In genomic region chr9:80964374-80964773, GRCh38 we compare ENCODE assay signal across 19 cellular contexts.
"Had no signal": no experiment of that assay in that cellular context is flagged by ENCODE, and none has a peak within 500 bp of the region (broad histone marks: within the 10 kb centered on the region; RNA-seq: fewer than 3 reads in every experiment).

No MANE protein-coding gene starts in this region.

- DNase-seq: activated CD4-positive, alpha-beta T cell treated with anti-CD3 and anti-CD28 coated beads for 36 hours; activated CD4-positive, alpha-beta T cell treated with anti-CD3 and anti-CD28 coated beads, Interleukin-2, amount 50 U/mL, for 48 hours; activated naive CD8-positive, alpha-beta T cell treated with anti-CD3 and anti-CD28 coated beads for 36 hours; activated T-cell treated with anti-CD3 and anti-CD28 coated beads for 4 hours; amniotic stem cell; effector CD8-positive, alpha-beta T cell; gastrocnemius medialis; heart left ventricle; kidney; left ventricle myocardium superior; stimulated activated CD4-positive, alpha-beta T cell treated with anti-CD3 and anti-CD28 coated beads, Interleukin-2, amount 100 ng/mL, for 24 hours; stimulated activated naive CD8-positive, alpha-beta T cell treated with anti-CD3 and anti-CD28 coated beads, Interleukin-15, Interleukin-2, amounts not matched to agents 100 U/mL and 50 U/mL, for 24 hours; substantia nigra; tibial artery had no signal

- H3K27me3 ChIP-seq: cardiac muscle cell, gastrocnemius medialis, heart left ventricle, neural progenitor cell, right atrium auricular region, tibial artery had no signal

- H3K4me3 ChIP-seq: cardiac muscle cell, gastrocnemius medialis, heart left ventricle, neural progenitor cell, right atrium auricular region, tibial artery had no signal

- H3K36me3 ChIP-seq: cardiac muscle cell, gastrocnemius medialis, heart left ventricle, neural progenitor cell, right atrium auricular region, tibial artery had no signal

- H3K4me1 ChIP-seq: gastrocnemius medialis, heart left ventricle, neural progenitor cell, right atrium auricular region, tibial artery had no signal

- H3K27ac ChIP-seq: cardiac muscle cell, gastrocnemius medialis, heart left ventricle, neural progenitor cell, right atrium auricular region, tibial artery had no signal

- H3K9me3 ChIP-seq: gastrocnemius medialis, heart left ventricle, right atrium auricular region, tibial artery had no signal

- ATAC-seq: activated CD4-positive, alpha-beta T cell treated with anti-CD3 and anti-CD28 coated beads for 36 hours; esophagus mucosa; gastrocnemius medialis; heart left ventricle; left ventricle myocardium superior; stimulated activated naive CD8-positive, alpha-beta T cell treated with anti-CD3 and anti-CD28 coated beads, Interleukin-15, Interleukin-2, amounts not matched to agents 100 U/mL and 50 U/mL, for 24 hours; WTC11 had no signal
